28 cellular contexts compared by ENCODE assay signal in the genomic region with DNA sequence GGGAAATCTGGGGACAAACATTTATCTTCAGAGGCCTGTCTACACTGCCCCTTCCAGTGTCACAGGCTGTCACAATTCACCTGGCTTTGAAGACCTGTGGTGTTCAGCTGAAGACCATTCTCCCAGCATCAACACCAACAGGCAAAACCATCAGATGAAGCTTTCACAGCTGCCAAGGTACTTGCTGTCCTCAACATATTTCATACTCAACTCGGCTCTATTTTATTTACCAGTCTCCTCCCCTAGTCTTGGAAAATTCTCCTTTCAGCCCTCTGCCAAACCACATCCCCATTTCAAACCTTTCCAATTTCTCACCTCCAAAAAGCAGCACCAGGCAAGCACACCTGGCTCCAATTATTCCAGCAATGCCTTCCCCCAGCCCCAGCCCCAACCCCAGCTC.
A peak's percentile ranks its signal among the peaks of the same experiment; 100 is the strongest.
DNase-seq lines count a peak whose midpoint lies in the region; ATAC-seq, FAIRE-seq and TF ChIP-seq lines count a peak whose summit lies in the region.
"Had no signal": no experiment of that assay in that cellular context is flagged by ENCODE, and none has a peak within 500 bp of the region (broad histone marks: within the 10 kb centered on the region; RNA-seq: fewer than 3 reads in every experiment).

No MANE protein-coding gene starts in this region.

- intact Hi-C loops in gastrocnemius medialis (cut with DNase I; ENCODE audit: low total_unique reads) (no loop called here), lower leg skin (cut with DNase I; ENCODE audit: low total_unique reads) (no loop called here)

- no peak overlapping the region for H3K4me3 Mint-ChIP-seq in H9
- H3K4me3 Mint-ChIP-seq: activated CD4-positive, alpha-beta memory T cell treated with anti-CD3 and anti-CD28 coated beads, Interleukin-2, amount 10 ng/mL, durations not matched to agents 7 days and 5 days; activated T-helper 17 cell treated with anti-CD3 and anti-CD28 coated beads, Interleukin-2, amount 50 U/mL, for 72 hours; stimulated activated naive CD8-positive, alpha-beta T cell treated with anti-CD3 and anti-CD28 coated beads, Interleukin-15, Interleukin-2, amounts not matched to agents 100 ng/mL and 50 ng/mL, for 24 hours had no signal

- no peak for FAIRE-seq in H54 (lab: Jason Lieb, UNC)
- FAIRE-seq: endometrium had no signal

- H3K27ac ChIP-seq in H9 (ENCODE audit: insufficient read length, low read depth, low read length) = no peak overlapping the region
- H3K27ac ChIP-seq in hepatocyte = peak overlapping the region; percentile 64
- peak overlapping the region; percentile 24 to 54 (median 45) for H3K27ac ChIP-seq in gastrocnemius medialis
- H3K27ac ChIP-seq in osteoblast (ENCODE audit: low read depth, low read length) = no peak overlapping the region
- H3K27ac ChIP-seq: HL-60, right atrium auricular region, thoracic aorta had no signal

- no peak overlapping the region for H3K14ac ChIP-seq in H9 (ENCODE audit: insufficient read depth, low read length)

- H4K5ac ChIP-seq in H9 (ENCODE audit: insufficient read length, low read depth, low read length) = peak overlapping the region; percentile 11

- no peak overlapping the region for H2BK20ac ChIP-seq in H9 (ENCODE audit: low read depth, low read length, poor library complexity, severe bottlenecking)

- H4K8ac ChIP-seq in H9 (replicated peaks; ENCODE audit: insufficient read length, low read depth, low read length) = no peak overlapping the region

- no peak overlapping the region for H3K56ac ChIP-seq in H9 (ENCODE audit: insufficient read length, low read depth, low read length)

- H3K4me2 ChIP-seq in H9 (ENCODE audit: insufficient read depth, insufficient read length, low read length) (no peak overlapping the region), hepatocyte (peak overlapping the region; percentile 63), osteoblast (ENCODE audit: insufficient read depth, low read length) (no peak overlapping the region)

- no peaks in the 10 kb centered on the region for H4K20me1 ChIP-seq in H9 (ENCODE audit: control insufficient read depth, insufficient read depth, insufficient read length)
- H4K20me1 ChIP-seq in hepatocyte (ENCODE audit: insufficient read depth, poor library complexity, severe bottlenecking) = no peaks in the 10 kb centered on the region
- H4K20me1 ChIP-seq in osteoblast (ENCODE audit: insufficient read depth, low read length) = no peaks in the 10 kb centered on the region

- no CpG with 5 or more reads among the region's 1 CpG for WGBS in H9 (ENCODE audit: extremely low coverage, insufficient read length, low lambda C conversion rate)
- WGBS in hepatocyte (ENCODE audit: low lambda C conversion rate, missing lambda C conversion rate) = 40% methylated on average over 1 of the region's 1 CpG
- 37 to 38% methylated on average over 1 of the region's 1 CpG for WGBS in lower leg skin, 2 donors

- in situ Hi-C loops in gastrocnemius medialis (cut with MboI; ENCODE audit: low sequenced_read_pairs in 4 of 4) = no loop called here

- no peak overlapping the region for H2BK120ac ChIP-seq in H9 (ENCODE audit: low read depth, low read length, poor library complexity, severe bottlenecking)

- peaks cover 2% of the 10 kb centered on the region for H3K27me3 Mint-ChIP-seq in H9 (ENCODE audit: low read depth)
- H3K27me3 Mint-ChIP-seq: activated CD4-positive, alpha-beta memory T cell treated with anti-CD3 and anti-CD28 coated beads, Interleukin-2, amount 10 ng/mL, durations not matched to agents 7 days and 5 days; activated T-helper 17 cell treated with anti-CD3 and anti-CD28 coated beads, Interleukin-2, amount 50 U/mL, for 72 hours; brain; stimulated activated naive CD8-positive, alpha-beta T cell treated with anti-CD3 and anti-CD28 coated beads, Interleukin-15, Interleukin-2, amounts not matched to agents 100 ng/mL and 50 ng/mL, for 24 hours had no signal

- H3K9me3 ChIP-seq in H9 (ENCODE audit: control insufficient read depth, low read depth, low read length) (no peaks in the 10 kb centered on the region), hepatocyte (ENCODE audit: low read depth) (no peaks in the 10 kb centered on the region), gastrocnemius medialis (no peaks in the 10 kb centered on the region), osteoblast (ENCODE audit: low read depth, low read length) (no peaks in the 10 kb centered on the region)
- H3K9me3 ChIP-seq: Peyer's patch, right atrium auricular region, thoracic aorta had no signal

- H3K36me3 Mint-ChIP-seq in H9 (ENCODE audit: insufficient read depth in 1 of 3, low read depth in 3 of 3) = no peaks in the 10 kb centered on the region
- H3K36me3 Mint-ChIP-seq: brain had no signal

- H3K4me3 ChIP-seq in hepatocyte = no peak overlapping the region
- H3K4me3 ChIP-seq in gastrocnemius medialis = no peak overlapping the region
- no peak overlapping the region for H3K4me3 ChIP-seq in lower leg skin (ENCODE audit: low read depth, poor library complexity, severe bottlenecking)
- H3K4me3 ChIP-seq in osteoblast (ENCODE audit: insufficient read depth, low read length) = no peak overlapping the region
- H3K4me3 ChIP-seq: Peyer's patch, right atrium auricular region, thoracic aorta had no signal

- TF ChIP-seq CTCF in H9 (conservative IDR thresholded peaks at IDR 0.05) (no peak), hepatocyte (IDR thresholded peaks at IDR 0.05; ENCODE audit: poor library complexity) (no peak), gastrocnemius medialis (IDR thresholded peaks at IDR 0.05 in 4 of 5, conservative IDR thresholded peaks at IDR 0.05 in 1 of 5) (no peak), lower leg skin (IDR thresholded peaks at IDR 0.05) (no peak), osteoblast (IDR thresholded peaks at IDR 0.05; ENCODE audit: extremely low read depth, low read depth, low read length) (no peak)

- H3K9me2 ChIP-seq in hepatocyte (replicated peaks; ENCODE audit: insufficient read depth) = no peaks in the 10 kb centered on the region

- H3K79me2 ChIP-seq in H9 (ENCODE audit: insufficient read depth, low read length) (no peaks in the 10 kb centered on the region), hepatocyte (peaks cover 3% of the 10 kb centered on the region), osteoblast (ENCODE audit: insufficient read depth, low read length) (peaks cover 5% of the 10 kb centered on the region)

- H3K23me2 ChIP-seq in H9 (ENCODE audit: insufficient read length, low read depth, low read length, poor library complexity, severe bottlenecking) = no peaks in the 10 kb centered on the region

- H3K79me1 ChIP-seq in H9 (ENCODE audit: insufficient read depth, low read depth, low read length, poor library complexity, severe bottlenecking) = no peaks in the 10 kb centered on the region

- H3K18ac ChIP-seq in H9 (ENCODE audit: insufficient read length, low read depth, low read length) = no peak overlapping the region

- no peak overlapping the region for H2AFZ ChIP-seq in H9 (ENCODE audit: low read length)
- H2AFZ ChIP-seq in hepatocyte = no peak overlapping the region
- no peak overlapping the region for H2AFZ ChIP-seq in osteoblast (ENCODE audit: low read length)

- no peak for TF ChIP-seq POLR2A in gastrocnemius medialis (IDR thresholded peaks at IDR 0.05)
- TF ChIP-seq POLR2A in lower leg skin (IDR thresholded peaks at IDR 0.05) = no peak
- no peak for TF ChIP-seq POLR2A in H54 (IDR thresholded peaks at IDR 0.05; ENCODE audit: low read depth, low read length)

- H2BK15ac ChIP-seq in H9 (ENCODE audit: low read depth, low read length) = no peak overlapping the region

- no peak overlapping the region for H3T11ph ChIP-seq in H9 (ENCODE audit: low read length)

- ATAC-seq in gastrocnemius medialis = peak; percentile 62 to 66
- ATAC-seq: activated T-helper 17 cell treated with anti-CD3 and anti-CD28 coated beads, Interleukin-2, amount 50 U/mL, for 72 hours; left cardiac atrium had no signal

- no peak overlapping the region for H3K4ac ChIP-seq in H9 (ENCODE audit: low read depth, low read length)

- no peaks in the 10 kb centered on the region for H3K36me3 ChIP-seq in hepatocyte (replicated peaks; ENCODE audit: insufficient read depth, low read depth)
- H3K36me3 ChIP-seq in gastrocnemius medialis = no peaks in the 10 kb centered on the region
- H3K36me3 ChIP-seq in osteoblast (ENCODE audit: insufficient read depth, low read length) = no peaks in the 10 kb centered on the region
- H3K36me3 ChIP-seq: Peyer's patch, right atrium auricular region, thoracic aorta had no signal

- H3K27me3 ChIP-seq in H9 (ENCODE audit: insufficient read depth, low read length) (no peaks in the 10 kb centered on the region), hepatocyte (no peaks in the 10 kb centered on the region), gastrocnemius medialis (no peaks in the 10 kb centered on the region), osteoblast (ENCODE audit: insufficient read depth, low read length) (no peaks in the 10 kb centered on the region)
- H3K27me3 ChIP-seq: Peyer's patch, right atrium auricular region had no signal

- DNase-seq in H9 = no peak
- peak; percentile 68 for DNase-seq in NCI-H2029 treated with DMSO at 0.1 percent for 48 hours (lab: John Stamatoyannopoulos, UW)
- no peak for DNase-seq in hepatocyte (ENCODE audit: low spot score)
- no peak for DNase-seq in gastrocnemius medialis
- DNase-seq in lower leg skin (ENCODE audit: low spot score in 2 of 2) = no peak
- DNase-seq in H54 (ENCODE audit: insufficient read length, low spot score) = no peak
- DNase-seq in osteoblast (ENCODE audit: insufficient read length, low spot score, missing footprints) = no peak
- DNase-seq: activated CD4-positive, alpha-beta memory T cell treated with anti-CD3 and anti-CD28 coated beads, Interleukin-2, amount 10 ng/mL, durations not matched to agents 7 days and 5 days; activated CD4-positive, alpha-beta T cell treated with anti-CD3 and anti-CD28 coated beads for 1 hour; activated naive CD4-positive, alpha-beta T cell treated with anti-CD3 and anti-CD28 coated beads, Interleukin-2, amount 50 U/mL, for 16 hours; amniotic stem cell; cerebellar nuclear complex; dermis blood vessel endothelial cell; foreskin melanocyte; H7; KG1; left cardiac atrium; MM.1S; Peyer's patch; stimulated activated CD4-positive, alpha-beta T cell treated with anti-CD3 and anti-CD28 coated beads, Interleukin-2, amount 100 ng/mL, for 24 hours; T-helper 2 cell had no signal

- H3K4me1 ChIP-seq in H9 (ENCODE audit: insufficient read depth, low read length) (peaks cover 3% of the 10 kb centered on the region; the same call in 1 of the 2 replicates), hepatocyte (ENCODE audit: insufficient read depth) (peaks cover 34% of the 10 kb centered on the region), gastrocnemius medialis (peaks cover 24 to 26% of the 10 kb centered on the region in 2 donors), osteoblast (ENCODE audit: insufficient read depth, low read length) (peaks cover 16% of the 10 kb centered on the region)

- H4K91ac ChIP-seq in H9 (ENCODE audit: insufficient read length, low read depth, low read length) = no peak overlapping the region

- H3K9me3 Mint-ChIP-seq in H9 = no peaks in the 10 kb centered on the region
- H3K9me3 Mint-ChIP-seq: activated CD4-positive, alpha-beta memory T cell treated with anti-CD3 and anti-CD28 coated beads, Interleukin-2, amount 10 ng/mL, durations not matched to agents 7 days and 5 days; activated T-helper 17 cell treated with anti-CD3 and anti-CD28 coated beads, Interleukin-2, amount 50 U/mL, for 72 hours; stimulated activated naive CD8-positive, alpha-beta T cell treated with anti-CD3 and anti-CD28 coated beads, Interleukin-15, Interleukin-2, amounts not matched to agents 100 ng/mL and 50 ng/mL, for 24 hours had no signal

- no peak overlapping the region for H2BK12ac ChIP-seq in H9 (ENCODE audit: insufficient read length, low read depth, low read length)

- H2AK5ac ChIP-seq in H9 (ENCODE audit: insufficient read length, low read length) = no peak overlapping the region

- no peak overlapping the region for H3K23ac ChIP-seq in H9 (ENCODE audit: insufficient read length, low read depth, low read length)

- H3K27ac Mint-ChIP-seq in H9 = no peak overlapping the region; a peak in 1 of 7 replicates
- H3K27ac Mint-ChIP-seq: activated CD4-positive, alpha-beta memory T cell treated with anti-CD3 and anti-CD28 coated beads, Interleukin-2, amount 10 ng/mL, durations not matched to agents 7 days and 5 days; activated T-helper 17 cell treated with anti-CD3 and anti-CD28 coated beads, Interleukin-2, amount 50 U/mL, for 72 hours; stimulated activated naive CD8-positive, alpha-beta T cell treated with anti-CD3 and anti-CD28 coated beads, Interleukin-15, Interleukin-2, amounts not matched to agents 100 ng/mL and 50 ng/mL, for 24 hours had no signal

- peaks cover 34 to 35% of the 10 kb centered on the region in 2 experiments for H3K4me1 Mint-ChIP-seq in H9

- H2BK5ac ChIP-seq in H9 (ENCODE audit: insufficient read length, low read length) = no peak overlapping the region

- no peak overlapping the region for H3K9ac ChIP-seq in H9 (ENCODE audit: extremely low read depth, insufficient read length, low read length)

Comparison
In these comparisons a context has a peak if more than half of its experiments do, and no peak if none do; other contexts are left out.
1. H3K27ac ChIP-seq: peak in hepatocyte (single experiment) and gastrocnemius medialis (4 of 4); none in H9 (single experiment) and osteoblast (single experiment).